In the genomic region with DNA sequence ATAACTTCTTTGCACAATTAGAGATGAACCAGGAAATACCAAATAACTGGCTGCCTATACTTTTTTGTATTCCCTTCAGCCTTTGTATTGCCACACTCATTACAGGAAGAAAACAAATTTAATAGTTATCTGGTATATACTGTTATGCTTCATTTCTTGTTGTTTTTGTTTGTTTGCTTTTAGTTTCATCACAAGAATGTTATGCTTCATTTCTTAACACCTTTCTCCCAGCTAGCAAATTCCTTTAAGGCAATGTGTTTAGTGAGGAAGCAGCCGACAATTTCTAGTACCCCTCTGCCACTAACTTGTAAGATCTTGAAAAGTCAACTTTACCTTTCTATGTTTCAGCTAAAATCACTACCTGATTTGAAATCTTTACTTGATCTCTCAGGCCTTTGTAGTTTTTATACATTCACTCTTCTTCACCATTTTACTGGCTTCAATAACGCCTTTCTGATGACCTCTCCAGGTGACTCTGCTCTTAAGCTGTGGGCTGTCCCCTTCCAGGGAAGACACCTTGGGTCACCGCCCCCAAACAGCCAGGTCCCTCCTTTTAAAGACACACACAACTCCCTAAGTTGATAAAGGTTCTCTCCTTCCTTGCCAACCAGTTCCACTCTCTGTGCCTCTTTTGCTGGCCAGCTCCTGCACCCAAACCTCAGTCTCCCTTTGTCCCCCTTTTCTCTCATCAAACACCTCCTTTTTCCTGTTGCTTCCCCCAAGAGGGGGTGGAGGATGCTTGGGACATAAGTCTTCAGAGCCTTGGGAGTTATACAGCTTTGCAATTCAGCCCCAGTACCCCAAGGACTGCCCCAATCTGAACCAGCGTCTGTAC, we compare ENCODE assay signal across 8 cellular contexts. TPM values are rescaled to one million over a fixed set of nuclear protein-coding genes. Genes with fewer than 3 reads are reported as not detected.
DNase-seq lines count a peak whose midpoint lies in the region; ATAC-seq, FAIRE-seq and TF ChIP-seq lines count a peak whose summit lies in the region.

No MANE protein-coding gene starts in this region.

- TF ChIP-seq RAD21 in A549 (conservative IDR thresholded peaks at IDR 0.05 in 1 of 2, IDR thresholded peaks at IDR 0.05 in 1 of 2): no peak

- H3K9me3 ChIP-seq in A549 (no peaks in the 10 kb centered on the region), mucosa of stomach (ENCODE audit: control insufficient read depth, low read length) (no peaks in the 10 kb centered on the region)

- TF ChIP-seq EP300 in A549 (IDR thresholded peaks at IDR 0.05): no peak

- no peak for FAIRE-seq in A549 (lab: Jason Lieb, UNC)

- 6% methylated on average over 4 of the region's 4 CpGs for WGBS in A549 (ENCODE audit: missing lambda C conversion rate)

- POLR2A ChIA-PET in A549 (lab: Yijun Ruan, JAX): no interaction called here

- no peaks in the 10 kb centered on the region for H3K36me3 ChIP-seq in mucosa of stomach (ENCODE audit: control insufficient read depth, insufficient read depth, low read length)

- H3K4me1 ChIP-seq in A549: peaks cover 16% of the 10 kb centered on the region; the same call in 2 of the 3 replicates
- peaks cover 33% of the 10 kb centered on the region for H3K4me1 ChIP-seq in mucosa of stomach (ENCODE audit: control insufficient read depth, insufficient read depth, low read length)

- TF ChIP-seq CTCF in A549 (IDR thresholded peaks at IDR 0.05): no peak

- CTCF ChIA-PET in A549 (lab: Yijun Ruan, JAX): interaction anchor here (0.6 to 3.6 kb wide), 4 partner anchors 10 to 158 kb away, joined by 3 to 18 read pairs (median 4); no protein-coding TSS in a partner anchor

- H3K4me3 ChIP-seq in A549 (peak overlapping the region; percentile 77), mucosa of stomach (ENCODE audit: low read length) (peak overlapping the region; percentile 97)

- peak overlapping the region; percentile 94 to 100 for H3K27ac ChIP-seq in A549

- ATAC-seq in A549 (peak; percentile 78 to 88), GM18873 (IDR thresholded peaks at IDR 0.05; ENCODE audit: low FRiP score, unreplicated experiment) (peak; percentile 65)

- peak overlapping the region; percentile 90 for H3K9ac ChIP-seq in mucosa of stomach (ENCODE audit: low read length)

- DNase-seq in A549 (ENCODE audit: low read depth in 1 of 2, low spot score in 1 of 2): peak; percentile 80 to 84
- DNase-seq in HPDE6-E6E7 (ENCODE audit: extremely low spot score): peak; percentile 93
- DNase-seq in NOMO-1 treated with DMSO at 0.1 percent for 48 hours (lab: John Stamatoyannopoulos, UW; ENCODE audit: unreplicated experiment): peak; percentile 65
- DNase-seq in activated CD8-positive, alpha-beta memory T cell treated with anti-CD3 and anti-CD28 coated beads, Interleukin-2, amount 50 U/mL, for 24 hours (ENCODE audit: extremely low read depth): peak; percentile 58
- DNase-seq in erythroblast (lab: John Stamatoyannopoulos, UW): peak; percentile 84 to 90
- DNase-seq in stimulated activated CD8-positive, alpha-beta memory T cell treated with anti-CD3 and anti-CD28 coated beads, Interleukin-7, amount 100 ng/mL, for 48 hours (ENCODE audit: extremely low read depth in 1 of 2, low read depth in 1 of 2): peak; percentile 46 to 76

- TF ChIP-seq POLR2A in A549 (IDR thresholded peaks at IDR 0.05; ENCODE audit: low read length) (peak; percentile 34; the same call in 1 of the 2 replicates), erythroblast (IDR thresholded peaks at IDR 0.05; ENCODE audit: low read length) (peak; percentile 71)

- no peaks in the 10 kb centered on the region for H3K27me3 ChIP-seq in mucosa of stomach (ENCODE audit: control insufficient read depth, insufficient read depth, low read length)

- peak overlapping the region; percentile 79 for H3K4me2 ChIP-seq in A549

TF ChIP-seq in A549, 52 proteins besides CTCF, POLR2A, EP300 and RAD21:
- TF ChIP-seq HOXB5 (CRISPR knock-in tag; IDR thresholded peaks at IDR 0.05) (no peak), ZNF302 (CRISPR knock-in tag; IDR thresholded peaks at IDR 0.05) (no peak), RCOR1 (IDR thresholded peaks at IDR 0.05; ENCODE audit: low read depth, low read length) (no peak), HDAC2 (IDR thresholded peaks at IDR 0.05) (no peak), NPAS2 (CRISPR knock-in tag; IDR thresholded peaks at IDR 0.05; ENCODE audit: borderline replicate concordance) (no peak), FOXS1 (CRISPR knock-in tag; IDR thresholded peaks at IDR 0.05) (no peak), GATA3 (IDR thresholded peaks at IDR 0.05; ENCODE audit: borderline replicate concordance) (no peak), KDM1A (IDR thresholded peaks at IDR 0.05; ENCODE audit: low read depth) (no peak)
- TF ChIP-seq, protein P1, sequence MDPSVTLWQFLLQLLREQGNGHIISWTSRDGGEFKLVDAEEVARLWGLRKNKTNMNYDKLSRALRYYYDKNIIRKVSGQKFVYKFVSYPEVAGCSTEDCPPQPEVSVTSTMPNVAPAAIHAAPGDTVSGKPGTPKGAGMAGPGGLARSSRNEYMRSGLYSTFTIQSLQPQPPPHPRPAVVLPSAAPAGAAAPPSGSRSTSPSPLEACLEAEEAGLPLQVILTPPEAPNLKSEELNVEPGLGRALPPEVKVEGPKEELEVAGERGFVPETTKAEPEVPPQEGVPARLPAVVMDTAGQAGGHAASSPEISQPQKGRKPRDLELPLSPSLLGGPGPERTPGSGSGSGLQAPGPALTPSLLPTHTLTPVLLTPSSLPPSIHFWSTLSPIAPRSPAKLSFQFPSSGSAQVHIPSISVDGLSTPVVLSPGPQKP (IDR thresholded peaks at IDR 0.05; ENCODE audit: low read depth, low read length): no peak

RNA-seq across cellular contexts. Expression of gene NCOA6, which starts 1.2 kb away (rescaled TPM):
- polyA plus RNA-seq in A549 (2011; rRNA removed) (18.0 and 22.7 TPM in 2 replicates), A549 (2017; fragmentation: RNase III; extraction: RNeasy Plus Mini Kit Qiagen cat#74134 plus additional on column Dnase treatment) (14.1 to 15.8 TPM (median 15.3 TPM) in 3 replicates)
- 12.8 and 16.3 TPM in 2 replicates for polyA plus RNA-seq in A549 (2012; cell fraction: cytosol; rRNA removed)
- 12.7 and 13.9 TPM in 2 replicates for polyA plus RNA-seq in A549 (2012; cell fraction: nucleus; rRNA removed)
- 26.7 and 29.9 TPM in 2 replicates for polyA minus RNA-seq in A549 (2011; rRNA and poly(A)+ RNA removed)

RNA-seq across cellular contexts. Expression of gene GGT7, which starts 48.4 kb away (rescaled TPM):
- polyA plus RNA-seq in A549 (2011; rRNA removed): 3.5 and 4.2 TPM in 2 replicates
- polyA plus RNA-seq in A549 (2012; cell fraction: cytosol; rRNA removed): 5.9 and 7.5 TPM in 2 replicates
- polyA plus RNA-seq in A549 (2012; cell fraction: nucleus; rRNA removed): 40.7 and 50.1 TPM in 2 replicates
- polyA plus RNA-seq in A549 (2017; fragmentation: RNase III; extraction: RNeasy Plus Mini Kit Qiagen cat#74134 plus additional on column Dnase treatment): 8.6 to 10.6 TPM (median 9.1 TPM) in 3 replicates
- 5.2 and 6.2 TPM in 2 replicates for polyA minus RNA-seq in A549 (2011; rRNA and poly(A)+ RNA removed)

RNA-seq across cellular contexts. Expression of gene ACSS2, which starts 52.2 kb away (rescaled TPM):
- polyA plus RNA-seq in A549 (2011; rRNA removed) (21.4 and 22.1 TPM in 2 replicates), A549 (2017; fragmentation: RNase III; extraction: RNeasy Plus Mini Kit Qiagen cat#74134 plus additional on column Dnase treatment) (19.1 to 24.1 TPM (median 19.8 TPM) in 3 replicates)
- 13.3 and 14.9 TPM in 2 replicates for polyA plus RNA-seq in A549 (2012; cell fraction: cytosol; rRNA removed)
- polyA plus RNA-seq in A549 (2012; cell fraction: nucleus; rRNA removed): 24.0 and 27.8 TPM in 2 replicates
- 52.7 and 57.9 TPM in 2 replicates for polyA minus RNA-seq in A549 (2011; rRNA and poly(A)+ RNA removed)

Comparison
In these comparisons a context has a peak if more than half of its experiments do, and no peak if none do; other contexts are left out.
1. Peak in every context shown above with its lines: DNase-seq, ATAC-seq, H3K4me3 ChIP-seq and H3K27ac ChIP-seq.